8 cellular contexts compared by ENCODE assay signal in the genomic region with DNA sequence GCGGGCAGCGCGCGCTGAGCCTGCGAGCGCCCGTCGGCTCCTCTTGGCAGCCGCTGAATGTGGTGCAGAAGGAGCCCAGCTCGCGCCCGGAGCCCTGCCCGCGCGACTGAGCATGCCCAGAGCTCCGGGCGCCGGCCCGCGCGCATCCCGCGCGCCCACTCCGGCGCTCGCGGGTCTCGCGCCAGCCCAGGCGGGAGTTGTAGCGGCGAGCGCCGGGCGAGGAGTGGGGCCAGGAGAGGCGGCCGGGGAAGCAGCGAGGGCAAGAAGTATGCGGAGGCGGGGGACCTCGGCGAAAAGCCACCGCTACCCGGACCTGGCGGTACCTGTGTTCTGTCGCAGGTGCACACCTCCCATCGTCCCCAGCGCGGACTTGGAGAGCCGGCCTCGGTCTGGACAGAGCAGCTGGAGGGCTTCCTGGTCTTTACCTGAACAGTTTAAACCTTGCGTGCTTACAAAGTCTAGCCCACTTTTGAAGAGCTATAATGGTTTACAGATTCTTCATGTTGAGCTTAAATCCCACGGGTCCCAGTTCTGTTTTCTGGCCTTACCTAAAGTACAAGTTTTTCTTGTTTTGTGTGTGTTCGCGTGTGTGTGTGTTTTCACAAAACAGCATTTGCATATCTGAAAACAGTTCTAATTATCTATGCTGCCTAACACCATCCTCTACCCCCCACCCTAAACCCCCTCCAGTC. TPM values are rescaled to one million over a fixed set of nuclear protein-coding genes. Genes with fewer than 3 reads are reported as not detected.
DNase-seq lines count a peak whose midpoint lies in the region; ATAC-seq and TF ChIP-seq lines count a peak whose summit lies in the region.

A gene (minus strand): TSS at position 61 of the 692 bp plus-strand sequence. CDS start 114 bp downstream, outside the sequence.

- DNase-seq in COLO668 (lab: John Stamatoyannopoulos, UW; ENCODE audit: unreplicated experiment) (peak; percentile 95), GM19238 (ENCODE audit: insufficient read length, low spot score) (peak; percentile 19), RPMI8226 (peak; percentile 43), kidney epithelial cell (ENCODE audit: low read depth) (no peak), OCI-M2 (lab: John Stamatoyannopoulos, UW; ENCODE audit: unreplicated experiment) (no peak)

- H3K4me3 ChIP-seq in kidney epithelial cell (ENCODE audit: low read depth, low read length) (peak within 1 kb of the TSS; percentile 78), skeletal muscle tissue (ENCODE audit: low read length in 3 of 3) (peak within 1 kb of the TSS; percentile 79 to 90 (median 87))

- peaks cover 6 to 15% (median 10%) of the 10 kb centered on the region in 3 donors for H3K4me1 ChIP-seq in skeletal muscle tissue (ENCODE audit: control insufficient read depth in 3 of 3, insufficient read depth in 3 of 3, low read length in 3 of 3)

- TF ChIP-seq CTCF in kidney epithelial cell (IDR thresholded peaks at IDR 0.05; ENCODE audit: insufficient read depth, low read length, poor library complexity, severe bottlenecking) = no peak

- peak within 1 kb of the TSS; percentile 75 to 83 (median 75) for H3K9ac ChIP-seq in skeletal muscle tissue (ENCODE audit: low read depth in 1 of 3, low read length in 3 of 3)

- H3K36me3 ChIP-seq in kidney epithelial cell (ENCODE audit: control insufficient read depth, insufficient read depth, low read length) = no peaks in the 10 kb centered on the region
- no peaks in the 10 kb centered on the region for H3K36me3 ChIP-seq in skeletal muscle tissue (ENCODE audit: control insufficient read depth in 3 of 3, insufficient read depth in 3 of 3, low read length in 3 of 3)

- peak within 1 kb of the TSS; percentile 54 for H3K27ac ChIP-seq in cingulate gyrus (ENCODE audit: low read depth, low read length)
- H3K27ac ChIP-seq in skeletal muscle tissue (ENCODE audit: low read depth, low read length) = peak within 1 kb of the TSS; percentile 50

- ATAC-seq in HG03565 (IDR thresholded peaks at IDR 0.05; ENCODE audit: unreplicated experiment) = peak; percentile 46

- no peaks in the 10 kb centered on the region for H3K27me3 ChIP-seq in kidney epithelial cell (ENCODE audit: control insufficient read depth, insufficient read depth, low read length)
- no peaks in the 10 kb centered on the region for H3K27me3 ChIP-seq in skeletal muscle tissue (ENCODE audit: control insufficient read depth in 3 of 3, insufficient read depth in 3 of 3, low read length in 3 of 3)

- H3K9me3 ChIP-seq in skeletal muscle tissue (ENCODE audit: control insufficient read depth in 3 of 3, low read length in 3 of 3) = no peaks in the 10 kb centered on the region

RNA-seq across cellular contexts. Expression of the gene that starts here (rescaled TPM):
- total RNA-seq in kidney epithelial cell (32.6 and 33.4 TPM in 2 replicates), skeletal muscle tissue (12.0 TPM)

Comparison
In these comparisons a context has a peak if more than half of its experiments do, and no peak if none do; other contexts are left out.
1. DNase-seq: peak in COLO668 (single experiment), GM19238 (single experiment) and RPMI8226 (single experiment); none in kidney epithelial cell (single experiment) and OCI-M2 (single experiment).